8 cellular contexts compared by ENCODE assay signal in the genomic region with DNA sequence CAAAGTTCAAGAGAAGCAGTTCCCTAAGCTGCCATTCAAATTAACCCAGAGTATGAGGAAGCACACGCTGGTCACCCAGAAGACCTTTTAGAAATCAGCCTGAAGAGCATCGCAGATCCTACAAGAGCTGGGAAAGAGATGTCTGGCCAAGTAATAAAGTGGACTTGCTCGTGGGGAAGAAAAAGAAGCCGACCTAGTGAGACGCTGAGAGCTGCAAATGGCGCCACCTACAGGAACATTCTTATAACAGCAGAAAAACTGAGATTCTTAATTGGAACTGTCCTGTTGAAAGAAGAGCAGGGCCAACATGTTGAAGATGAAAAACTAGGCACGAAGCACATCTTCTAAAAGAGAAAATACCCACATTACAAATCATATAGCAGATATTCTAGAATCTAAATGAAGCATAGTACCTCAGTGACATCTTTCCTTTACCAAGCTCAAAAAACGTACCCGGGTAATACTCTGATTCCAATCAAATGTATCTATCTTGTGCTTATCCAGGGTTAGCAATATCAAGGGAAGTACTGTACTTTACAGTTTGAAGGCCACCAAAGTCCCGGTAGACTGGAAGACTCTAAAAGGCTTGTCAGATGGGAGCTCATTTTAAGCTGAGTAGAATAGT. TPM values are rescaled to one million over a fixed set of nuclear protein-coding genes. Genes with fewer than 3 reads are reported as not detected.
DNase-seq lines count a peak whose midpoint lies in the region; ATAC-seq and TF ChIP-seq lines count a peak whose summit lies in the region.

No MANE protein-coding gene starts in this region.

- H3K27me3 Mint-ChIP-seq in activated CD4-positive, alpha-beta memory T cell treated with anti-CD3 and anti-CD28 coated beads, Interleukin-2, amount 10 ng/mL, durations not matched to agents 7 days and 5 days, result peaks cover 2% of the 10 kb centered on the region
- peaks cover 11% of the 10 kb centered on the region for H3K27me3 Mint-ChIP-seq in endothelial cell (ENCODE audit: unreplicated experiment)

- peak; percentile 55 for ATAC-seq in HG02981 (IDR thresholded peaks at IDR 0.05; ENCODE audit: unreplicated experiment)

- no peak overlapping the region for H3K4me3 Mint-ChIP-seq in activated CD4-positive, alpha-beta memory T cell treated with anti-CD3 and anti-CD28 coated beads, Interleukin-2, amount 10 ng/mL, durations not matched to agents 7 days and 5 days
- H3K4me3 Mint-ChIP-seq in endothelial cell (ENCODE audit: unreplicated experiment), result no peak overlapping the region

- H3K36me3 Mint-ChIP-seq in activated CD4-positive, alpha-beta memory T cell treated with anti-CD3 and anti-CD28 coated beads, Interleukin-2, amount 10 ng/mL, durations not matched to agents 7 days and 5 days (ENCODE audit: low read depth), result peaks cover under 1% of the 10 kb centered on the region
- H3K36me3 Mint-ChIP-seq in endothelial cell (ENCODE audit: low read depth, unreplicated experiment), result peaks cover 8% of the 10 kb centered on the region

- H3K9me3 ChIP-seq in suprapubic skin, result no peaks in the 10 kb centered on the region
- H3K9me3 ChIP-seq in MG63, result no peaks in the 10 kb centered on the region

- DNase-seq in DMS 273 (lab: John Stamatoyannopoulos, UW; ENCODE audit: unreplicated experiment) (peak; percentile 86), NCI-H510A treated with DMSO at 0.1 percent for 48 hours (lab: John Stamatoyannopoulos, UW) (peak; percentile 92), endothelial cell (ENCODE audit: low spot score) (peak; percentile 59), middle frontal gyrus (ENCODE audit: extremely low spot score, low spot score) (peak; percentile 72), suprapubic skin (ENCODE audit: low spot score in 2 of 2) (no peak), MG63 (no peak)
- DNase-seq in activated CD4-positive, alpha-beta memory T cell treated with anti-CD3 and anti-CD28 coated beads, Interleukin-2, amount 10 ng/mL, durations not matched to agents 7 days and 5 days, result peak; percentile 61

- CTCF ChIA-PET in activated CD4-positive, alpha-beta memory T cell treated with anti-CD3 and anti-CD28 coated beads, Interleukin-2, amount 10 ng/mL, durations not matched to agents 7 days and 5 days (lab: Charles Lee), result interaction anchor here (0.5 to 5.3 kb wide), 39 partner anchors 9 to 578 kb away, joined by 3 to 69 read pairs (median 4); partner anchors contain the start of gene PSAT1

- TF ChIP-seq CTCF in endothelial cell (IDR thresholded peaks at IDR 0.05; ENCODE audit: unreplicated experiment) (peak; percentile 80), suprapubic skin (IDR thresholded peaks at IDR 0.05) (peak; percentile 79 to 81)

- TF ChIP-seq EP300 in suprapubic skin (IDR thresholded peaks at IDR 0.05), result no peak

- no peak overlapping the region for H3K27ac Mint-ChIP-seq in activated CD4-positive, alpha-beta memory T cell treated with anti-CD3 and anti-CD28 coated beads, Interleukin-2, amount 10 ng/mL, durations not matched to agents 7 days and 5 days
- H3K27ac Mint-ChIP-seq in endothelial cell (ENCODE audit: unreplicated experiment), result peak overlapping the region; percentile 15

- H3K4me1 ChIP-seq in suprapubic skin, result peaks cover 25% of the 10 kb centered on the region

- H3K4me1 Mint-ChIP-seq in activated CD4-positive, alpha-beta memory T cell treated with anti-CD3 and anti-CD28 coated beads, Interleukin-2, amount 10 ng/mL, durations not matched to agents 7 days and 5 days, result peaks cover 34% of the 10 kb centered on the region
- H3K4me1 Mint-ChIP-seq in endothelial cell (ENCODE audit: unreplicated experiment), result peaks cover 32% of the 10 kb centered on the region

- WGBS in suprapubic skin, result 20% methylated on average over 10 of the region's 10 CpGs

- no peak overlapping the region for H3K4me3 ChIP-seq in suprapubic skin
- no peak overlapping the region for H3K4me3 ChIP-seq in MG63

- TF ChIP-seq POLR2A in suprapubic skin (IDR thresholded peaks at IDR 0.05), result no peak

- H3K36me3 ChIP-seq in suprapubic skin (no peaks in the 10 kb centered on the region), MG63 (no peaks in the 10 kb centered on the region)

- peak overlapping the region; percentile 34 for H3K27ac ChIP-seq in suprapubic skin

- POLR2A ChIA-PET in activated CD4-positive, alpha-beta memory T cell treated with anti-CD3 and anti-CD28 coated beads, Interleukin-2, amount 10 ng/mL, durations not matched to agents 7 days and 5 days (lab: Charles Lee), result interaction anchor here (1.4 to 1.9 kb wide), 4 partner anchors 10 to 261 kb away, joined by 4 to 5 read pairs (median 4); partner anchors contain the start of gene PSAT1

- H3K9me3 Mint-ChIP-seq in activated CD4-positive, alpha-beta memory T cell treated with anti-CD3 and anti-CD28 coated beads, Interleukin-2, amount 10 ng/mL, durations not matched to agents 7 days and 5 days, result no peaks in the 10 kb centered on the region
- H3K9me3 Mint-ChIP-seq in endothelial cell (ENCODE audit: unreplicated experiment), result no peaks in the 10 kb centered on the region

- no peaks in the 10 kb centered on the region for H3K27me3 ChIP-seq in suprapubic skin
- no peaks in the 10 kb centered on the region for H3K27me3 ChIP-seq in MG63

RNA-seq across cellular contexts. Expression of gene GNAQ, which starts 3.9 kb away (rescaled TPM):
- 10 to 100 TPM; 28.0 to 28.8 TPM for total RNA-seq in activated CD4-positive, alpha-beta memory T cell treated with anti-CD3 and anti-CD28 coated beads, Interleukin-2, amount 10 ng/mL, durations not matched to agents 7 days and 5 days
- total RNA-seq in endothelial cell (ENCODE audit: unreplicated experiment) (94.6 TPM), suprapubic skin (10 to 100 TPM; 16.0 to 29.0 (median 17.7) TPM)
- total RNA-seq in MG63 (2014; rRNA removed; shearing (Covaris generic); ENCODE audit: low replicate concordance), result 13.2 and 20.2 TPM in 2 replicates

Comparison
In these comparisons a context has a peak if more than half of its experiments do, and no peak if none do; other contexts are left out.
1. DNase-seq: peak in DMS 273 (single experiment), NCI-H510A treated with DMSO at 0.1 percent for 48 hours (single experiment), activated CD4-positive, alpha-beta memory T cell treated with anti-CD3 and anti-CD28 coated beads, Interleukin-2, amount 10 ng/mL, durations not matched to agents 7 days and 5 days (single experiment), endothelial cell (single experiment) and middle frontal gyrus (single experiment); none in suprapubic skin (0 of 2) and MG63 (single experiment).